6 cellular contexts compared by ENCODE assay signal in genomic region chr9:24708808-24709207, GRCh38.
"Had no signal": no experiment of that assay in that cellular context is flagged by ENCODE, and none has a peak within 500 bp of the region (broad histone marks: within the 10 kb centered on the region; RNA-seq: fewer than 3 reads in every experiment).

No MANE protein-coding gene starts in this region.

- H2AFZ ChIP-seq: GM23338 had no signal

- H3K4me2 ChIP-seq: GM23338 had no signal

- DNase-seq: H9, HCEC 1CT, IMR-90, KG1 had no signal

- H3K4me3 ChIP-seq: GM23338, K562 had no signal

- ATAC-seq: GM23338, K562 had no signal
